In the genomic region with DNA sequence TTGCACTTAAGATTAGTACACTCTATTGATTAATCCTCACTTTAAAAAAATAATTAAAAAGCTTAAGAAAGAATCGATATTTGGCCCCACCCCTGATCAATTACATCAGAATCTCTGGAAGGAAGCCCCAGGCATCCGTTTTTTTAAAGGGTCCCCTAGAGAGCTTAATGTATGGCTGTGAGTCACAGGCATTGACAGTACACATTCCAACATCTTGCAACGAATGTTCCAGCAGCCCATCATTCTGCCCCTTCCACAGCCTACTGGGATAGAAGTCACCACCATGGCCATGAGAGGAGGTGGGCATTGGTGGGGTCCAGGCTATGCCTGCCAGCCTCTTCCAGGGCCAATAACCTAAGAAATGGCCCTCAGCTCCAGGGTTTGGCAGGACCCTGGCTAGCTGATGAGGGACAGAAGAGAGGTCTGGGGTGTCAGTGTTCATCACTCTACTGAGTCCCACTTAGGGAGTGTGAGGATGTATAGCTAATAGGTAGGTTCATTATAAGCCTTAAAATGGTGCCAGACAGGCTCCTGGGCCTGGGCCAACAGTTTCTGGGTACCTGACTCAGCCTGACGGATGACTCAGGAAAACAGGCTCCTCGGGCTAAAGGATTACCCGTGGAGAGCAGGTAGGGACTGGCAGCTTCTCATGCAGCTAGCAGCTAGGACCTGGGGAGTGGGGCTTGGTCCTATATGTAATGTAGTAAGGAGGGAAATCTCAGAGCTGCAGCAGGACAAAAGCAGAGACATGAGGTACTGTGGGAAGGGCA, we compare ENCODE assay signal across 1 cellular context.
TF ChIP-seq lines count a peak whose summit lies in the region.

No MANE protein-coding gene starts in this region.

TF ChIP-seq in GM23338, 12 proteins besides CTCF, POLR2A, EP300 and RAD21 (continued from another document):
- TF ChIP-seq, protein P1, sequence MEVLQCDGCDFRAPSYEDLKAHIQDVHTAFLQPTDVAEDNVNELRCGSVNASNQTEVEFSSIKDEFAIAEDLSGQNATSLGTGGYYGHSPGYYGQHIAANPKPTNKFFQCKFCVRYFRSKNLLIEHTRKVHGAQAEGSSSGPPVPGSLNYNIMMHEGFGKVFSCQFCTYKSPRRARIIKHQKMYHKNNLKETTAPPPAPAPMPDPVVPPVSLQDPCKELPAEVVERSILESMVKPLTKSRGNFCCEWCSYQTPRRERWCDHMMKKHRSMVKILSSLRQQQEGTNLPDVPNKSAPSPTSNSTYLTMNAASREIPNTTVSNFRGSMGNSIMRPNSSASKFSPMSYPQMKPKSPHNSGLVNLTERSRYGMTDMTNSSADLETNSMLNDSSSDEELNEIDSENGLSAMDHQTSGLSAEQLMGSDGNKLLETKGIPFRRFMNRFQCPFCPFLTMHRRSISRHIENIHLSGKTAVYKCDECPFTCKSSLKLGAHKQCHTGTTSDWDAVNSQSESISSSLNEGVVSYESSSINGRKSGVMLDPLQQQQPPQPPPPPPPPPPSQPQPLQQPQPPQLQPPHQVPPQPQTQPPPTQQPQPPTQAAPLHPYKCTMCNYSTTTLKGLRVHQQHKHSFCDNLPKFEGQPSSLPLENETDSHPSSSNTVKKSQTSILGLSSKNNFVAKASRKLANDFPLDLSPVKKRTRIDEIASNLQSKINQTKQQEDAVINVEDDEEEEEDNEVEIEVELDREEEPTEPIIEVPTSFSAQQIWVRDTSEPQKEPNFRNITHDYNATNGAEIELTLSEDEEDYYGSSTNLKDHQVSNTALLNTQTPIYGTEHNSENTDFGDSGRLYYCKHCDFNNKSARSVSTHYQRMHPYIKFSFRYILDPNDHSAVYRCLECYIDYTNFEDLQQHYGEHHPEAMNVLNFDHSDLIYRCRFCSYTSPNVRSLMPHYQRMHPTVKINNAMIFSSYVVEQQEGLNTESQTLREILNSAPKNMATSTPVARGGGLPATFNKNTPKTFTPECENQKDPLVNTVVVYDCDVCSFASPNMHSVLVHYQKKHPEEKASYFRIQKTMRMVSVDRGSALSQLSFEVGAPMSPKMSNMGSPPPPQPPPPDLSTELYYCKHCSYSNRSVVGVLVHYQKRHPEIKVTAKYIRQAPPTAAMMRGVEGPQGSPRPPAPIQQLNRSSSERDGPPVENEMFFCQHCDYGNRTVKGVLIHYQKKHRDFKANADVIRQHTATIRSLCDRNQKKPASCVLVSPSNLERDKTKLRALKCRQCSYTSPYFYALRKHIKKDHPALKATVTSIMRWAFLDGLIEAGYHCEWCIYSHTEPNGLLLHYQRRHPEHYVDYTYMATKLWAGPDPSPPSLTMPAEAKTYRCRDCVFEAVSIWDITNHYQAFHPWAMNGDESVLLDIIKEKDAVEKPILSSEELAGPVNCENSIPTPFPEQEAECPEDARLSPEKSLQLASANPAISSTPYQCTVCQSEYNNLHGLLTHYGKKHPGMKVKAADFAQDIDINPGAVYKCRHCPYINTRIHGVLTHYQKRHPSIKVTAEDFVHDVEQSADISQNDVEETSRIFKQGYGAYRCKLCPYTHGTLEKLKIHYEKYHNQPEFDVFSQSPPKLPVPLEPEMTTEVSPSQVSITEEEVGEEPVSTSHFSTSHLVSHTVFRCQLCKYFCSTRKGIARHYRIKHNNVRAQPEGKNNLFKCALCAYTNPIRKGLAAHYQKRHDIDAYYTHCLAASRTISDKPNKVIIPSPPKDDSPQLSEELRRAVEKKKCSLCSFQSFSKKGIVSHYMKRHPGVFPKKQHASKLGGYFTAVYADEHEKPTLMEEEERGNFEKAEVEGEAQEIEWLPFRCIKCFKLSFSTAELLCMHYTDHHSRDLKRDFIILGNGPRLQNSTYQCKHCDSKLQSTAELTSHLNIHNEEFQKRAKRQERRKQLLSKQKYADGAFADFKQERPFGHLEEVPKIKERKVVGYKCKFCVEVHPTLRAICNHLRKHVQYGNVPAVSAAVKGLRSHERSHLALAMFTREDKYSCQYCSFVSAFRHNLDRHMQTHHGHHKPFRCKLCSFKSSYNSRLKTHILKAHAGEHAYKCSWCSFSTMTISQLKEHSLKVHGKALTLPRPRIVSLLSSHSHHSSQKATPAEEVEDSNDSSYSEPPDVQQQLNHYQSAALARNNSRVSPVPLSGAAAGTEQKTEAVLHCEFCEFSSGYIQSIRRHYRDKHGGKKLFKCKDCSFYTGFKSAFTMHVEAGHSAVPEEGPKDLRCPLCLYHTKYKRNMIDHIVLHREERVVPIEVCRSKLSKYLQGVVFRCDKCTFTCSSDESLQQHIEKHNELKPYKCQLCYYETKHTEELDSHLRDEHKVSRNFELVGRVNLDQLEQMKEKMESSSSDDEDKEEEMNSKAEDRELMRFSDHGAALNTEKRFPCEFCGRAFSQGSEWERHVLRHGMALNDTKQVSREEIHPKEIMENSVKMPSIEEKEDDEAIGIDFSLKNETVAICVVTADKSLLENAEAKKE (CRISPR knock-in tag; IDR thresholded peaks at IDR 0.05) = no peak
- TF ChIP-seq JUNB (IDR thresholded peaks at IDR 0.05; ENCODE audit: unreplicated experiment) = no peak
- TF ChIP-seq STAT1 (IDR thresholded peaks at IDR 0.05; ENCODE audit: unreplicated experiment) = no peak
- no peak for TF ChIP-seq EZH2phosphoT487 (IDR thresholded peaks at IDR 0.05; ENCODE audit: unreplicated experiment)
- TF ChIP-seq CREB1 (CRISPR knock-in tag; IDR thresholded peaks at IDR 0.05; ENCODE audit: low read depth) = no peak
